Comparison of ENCODE assay signal across 7 cellular contexts in the genomic region with DNA sequence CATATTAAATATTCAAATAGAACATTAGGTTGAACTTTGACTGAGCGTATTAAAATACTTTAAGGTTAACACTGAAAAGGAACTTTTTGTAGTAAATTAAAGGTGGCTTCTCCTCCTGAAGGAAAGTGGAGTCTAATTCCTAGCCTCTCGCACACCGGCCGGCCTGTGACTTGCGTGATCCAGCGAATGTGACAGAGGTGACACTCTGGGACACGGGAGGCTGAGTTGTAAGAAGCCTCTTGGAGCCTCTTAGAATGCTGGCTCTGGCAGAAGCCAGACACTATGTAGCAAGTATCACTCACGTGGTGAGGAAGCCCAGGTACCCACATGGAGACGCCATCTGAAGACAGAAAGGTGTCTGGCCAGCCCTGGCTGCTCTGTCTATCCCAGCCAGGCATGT.
"Had no signal": no experiment of that assay in that cellular context is flagged by ENCODE, and none has a peak within 500 bp of the region (broad histone marks: within the 10 kb centered on the region; RNA-seq: fewer than 3 reads in every experiment).

No MANE protein-coding gene starts in this region.

- H3K27ac Mint-ChIP-seq: IgD-negative memory B cell had no signal

- H3K4me3 ChIP-seq: K562 had no signal

- H3K36me3 Mint-ChIP-seq: IgD-negative memory B cell had no signal

- H3K4me3 Mint-ChIP-seq: IgD-negative memory B cell had no signal

- ATAC-seq: HepG2, K562 had no signal

- H3K27ac ChIP-seq: HL-60 had no signal

- DNase-seq: IMR-90, KBM-7 had no signal

- FAIRE-seq: HepG2, HTR-8/SVneo, K562 had no signal
